ENCODE assay signal across 22 cellular contexts in genomic region chr17:58811301-58811700, GRCh38. TPM values are rescaled to one million over a fixed set of nuclear protein-coding genes. Genes with fewer than 3 reads are reported as not detected.
"Had no signal": no experiment of that assay in that cellular context is flagged by ENCODE, and none has a peak within 500 bp of the region (broad histone marks: within the 10 kb centered on the region; RNA-seq: fewer than 3 reads in every experiment).

No MANE protein-coding gene starts in this region.

- H3K36me3 ChIP-seq: MG63, SJSA1 had no signal

- H3K4me3 ChIP-seq: MG63, SJSA1, SK-N-MC had no signal

- H3K27me3 ChIP-seq: MG63, SJSA1 had no signal

- H3K9me3 ChIP-seq: MG63, SJSA1 had no signal

- DNase-seq: Karpas-422, KG1, MG63, NCI-H1092, NCI-H1105 treated with DMSO at 0.1 percent for 48 hours, NCI-H1417 treated with DMSO at 0.1 percent for 48 hours, NCI-H1694 treated with DMSO at 0.1 percent for 48 hours, NCI-H1930, NCI-H2081, NCI-H2107, NCI-H345, NCI-H446 treated with DMSO at 0.1 percent for 48 hours, NCI-H524, NCI-H69, NCI-H774, Right ventricle myocardium superior, RPMI8226, SIG-M5 had no signal

- H3K4me1 ChIP-seq: SJSA1 had no signal

- H3K27ac ChIP-seq: SJSA1, SK-N-MC had no signal

RNA-seq across cellular contexts. Expression of gene PPM1E, which starts 55.6 kb away (rescaled TPM):
- total RNA-seq: HT-29 had no signal
- polyA plus RNA-seq: IgD-negative memory B cell had no signal
